ENCODE assay signal across 22 cellular contexts in the genomic region with DNA sequence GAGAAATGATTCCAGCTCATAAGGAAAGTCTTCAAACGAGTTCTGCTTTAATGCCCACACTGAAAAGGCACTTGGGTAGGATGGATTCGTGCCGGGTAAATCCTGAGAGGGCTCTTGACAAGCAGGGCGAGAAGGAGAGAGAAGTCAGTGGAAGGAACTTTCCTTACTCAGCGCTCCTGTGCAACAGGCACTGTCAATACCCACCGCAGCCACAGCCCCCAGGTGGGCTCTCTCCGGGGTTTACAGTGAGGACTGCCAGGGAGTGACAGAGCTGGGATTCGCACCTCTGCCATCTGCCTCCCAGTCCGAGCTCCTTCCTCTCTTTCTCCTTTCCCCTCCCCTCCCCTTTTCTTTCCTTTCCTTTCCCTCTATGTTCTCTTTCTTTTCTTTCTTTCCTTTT.
DNase-seq lines count a peak whose midpoint lies in the region; ATAC-seq and TF ChIP-seq lines count a peak whose summit lies in the region.
"Had no signal": no experiment of that assay in that cellular context is flagged by ENCODE, and none has a peak within 500 bp of the region (broad histone marks: within the 10 kb centered on the region; RNA-seq: fewer than 3 reads in every experiment).

No MANE protein-coding gene starts in this region.

- peaks cover 11% of the 10 kb centered on the region for H3K36me3 Mint-ChIP-seq in osteocyte (ENCODE audit: unreplicated experiment)

- H3K4me3 ChIP-seq in Panc1 (ENCODE audit: low read depth in 2 of 2, low read length in 2 of 2), result no peak overlapping the region
- H3K4me3 ChIP-seq in effector memory CD4-positive, alpha-beta T cell (ENCODE audit: insufficient read depth, low read depth, low read length, poor library complexity, severe bottlenecking), result no peak overlapping the region
- H3K4me3 ChIP-seq: BLaER1, GM23338, HAP-1 had no signal

- H3K27ac ChIP-seq in Panc1 (ENCODE audit: low read length), result peak overlapping the region; percentile 88
- H3K27ac ChIP-seq in effector memory CD4-positive, alpha-beta T cell (ENCODE audit: insufficient read depth, low read length, poor library complexity, severe bottlenecking), result no peak overlapping the region
- H3K27ac ChIP-seq: 22Rv1, BLaER1, C4-2B had no signal

- intact Hi-C loops in Panc1 (cut with micrococcal nuclease; ENCODE audit: unreplicated experiment), result no loop called here

- CTCF ChIA-PET in Panc1 (lab: Charles Lee), result no interaction called here

- peaks cover 29% of the 10 kb centered on the region for H3K4me1 Mint-ChIP-seq in osteocyte (ENCODE audit: unreplicated experiment)
- H3K4me1 Mint-ChIP-seq: B cell; CD8-positive, alpha-beta memory T cell had no signal

- DNase-seq in NCI-H2171 treated with DMSO at 0.1 percent for 48 hours (lab: John Stamatoyannopoulos, UW) (peak; percentile 39), NCI-H2171 (lab: John Stamatoyannopoulos, UW) (no peak), G401 (ENCODE audit: low spot score) (peak; percentile 17), Panc1 (ENCODE audit: low read depth, low spot score) (no peak), osteocyte (ENCODE audit: extremely low spot score, unreplicated experiment) (peak; percentile 75), NCI-H748 treated with DMSO at 0.1 percent for 48 hours (lab: John Stamatoyannopoulos, UW) (no peak), NCI-H510A treated with DMSO at 0.1 percent for 48 hours (lab: John Stamatoyannopoulos, UW) (no peak)
- no peak for DNase-seq in effector memory CD4-positive, alpha-beta T cell
- DNase-seq: Calu3; CD4-positive, CD25-positive, alpha-beta regulatory T cell; CD8-positive, alpha-beta memory T cell; COR-L47; DMS53; EL; GF-D8; HFFc6 had no signal

- POLR2A ChIA-PET in Panc1 (lab: Charles Lee), result no interaction called here

- H3K9me3 Mint-ChIP-seq in osteocyte (ENCODE audit: unreplicated experiment), result no peaks in the 10 kb centered on the region
- H3K9me3 Mint-ChIP-seq: CD4-positive, CD25-positive, alpha-beta regulatory T cell; CD8-positive, alpha-beta memory T cell; GM23338; HFFc6 had no signal

- in situ Hi-C loops in G401 (cut with HindIII; ENCODE audit: low sequenced_read_pairs) (no loop called here), Panc1 (cut with HindIII; ENCODE audit: low pct_unique_long_range_greater_than_20kb, low sequenced_read_pairs) (no loop called here)

- no peaks in the 10 kb centered on the region for H3K9me3 ChIP-seq in Panc1 (ENCODE audit: control insufficient read depth, insufficient read depth, low read depth, low read length)
- H3K9me3 ChIP-seq in effector memory CD4-positive, alpha-beta T cell (ENCODE audit: control insufficient read depth, low read length), result no peaks in the 10 kb centered on the region
- H3K9me3 ChIP-seq: BLaER1, HAP-1 had no signal

- peaks cover 27% of the 10 kb centered on the region for H3K4me1 ChIP-seq in Panc1 (ENCODE audit: control insufficient read depth, insufficient read depth, low read length)
- H3K4me1 ChIP-seq in effector memory CD4-positive, alpha-beta T cell (ENCODE audit: control insufficient read depth, insufficient read depth, low read length, poor library complexity, severe bottlenecking), result no peaks in the 10 kb centered on the region

- no peak overlapping the region for H3K4me3 Mint-ChIP-seq in osteocyte (ENCODE audit: unreplicated experiment)
- H3K4me3 Mint-ChIP-seq: B cell; CD4-positive, CD25-positive, alpha-beta regulatory T cell; CD8-positive, alpha-beta memory T cell; GM23338; HFFc6 had no signal

- H3K27ac Mint-ChIP-seq in osteocyte (ENCODE audit: unreplicated experiment), result no peak overlapping the region
- H3K27ac Mint-ChIP-seq: B cell; CD8-positive, alpha-beta memory T cell; GM23338; HFFc6 had no signal

- no peaks in the 10 kb centered on the region for H3K27me3 ChIP-seq in Panc1 (ENCODE audit: control insufficient read depth, insufficient read depth, low read length)
- no peaks in the 10 kb centered on the region for H3K27me3 ChIP-seq in effector memory CD4-positive, alpha-beta T cell (replicated peaks; ENCODE audit: control insufficient read depth, insufficient read depth, low read length, poor library complexity, severe bottlenecking)
- H3K27me3 ChIP-seq: BLaER1 had no signal

- H3K27me3 Mint-ChIP-seq in osteocyte (ENCODE audit: unreplicated experiment), result no peaks in the 10 kb centered on the region
- H3K27me3 Mint-ChIP-seq: B cell; CD4-positive, CD25-positive, alpha-beta regulatory T cell; CD8-positive, alpha-beta memory T cell had no signal

- TF ChIP-seq CTCF in Panc1 (IDR thresholded peaks at IDR 0.05) (no peak), osteocyte (IDR thresholded peaks at IDR 0.05) (no peak)

- ATAC-seq in Panc1, result no peak
- ATAC-seq: GM23338 had no signal

- no TSS peak for BruUV-seq in Panc1 (replicated peaks; lab: Mats Ljungman, UMichigan)

- H3K36me3 ChIP-seq in Panc1 (ENCODE audit: control insufficient read depth, insufficient read depth, low read length), result no peaks in the 10 kb centered on the region
- H3K36me3 ChIP-seq in effector memory CD4-positive, alpha-beta T cell (ENCODE audit: control insufficient read depth, insufficient read depth, low read length), result no peaks in the 10 kb centered on the region
- H3K36me3 ChIP-seq: BLaER1, HAP-1 had no signal

Comparison
In these comparisons a context has a peak if more than half of its experiments do, and no peak if none do; other contexts are left out.
1. DNase-seq: peak in NCI-H2171 treated with DMSO at 0.1 percent for 48 hours (single experiment), G401 (single experiment) and osteocyte (single experiment); none in NCI-H2171 (single experiment), Panc1 (single experiment), NCI-H748 treated with DMSO at 0.1 percent for 48 hours (single experiment), NCI-H510A treated with DMSO at 0.1 percent for 48 hours (single experiment) and effector memory CD4-positive, alpha-beta T cell (0 of 3).